Comparison of ENCODE assay signal across 8 cellular contexts in genomic region chr19:41353466-41354342, GRCh38.
DNase-seq lines count a peak whose midpoint lies in the region; ATAC-seq lines count a peak whose summit lies in the region.

TGFB1 (minus strand) TSS chr19:41353922; CDS start chr19:41353044, 878 bp downstream.

- ATAC-seq in GM18498 (IDR thresholded peaks at IDR 0.05; ENCODE audit: unreplicated experiment) (peak; percentile 49), HG02943 (IDR thresholded peaks at IDR 0.05; ENCODE audit: low read depth, unreplicated experiment) (peak; percentile 36)

- peak; percentile 58 for DNase-seq in NK-92 (lab: John Stamatoyannopoulos, UW; ENCODE audit: unreplicated experiment)
- peak; percentile 90 to 95 for DNase-seq in activated CD8-positive, alpha-beta memory T cell treated with anti-CD3 and anti-CD28 coated beads for 1 hour (ENCODE audit: extremely low read depth in 1 of 2, low read depth in 1 of 2)
- DNase-seq in effector CD8-positive, alpha-beta T cell (lab: John Stamatoyannopoulos, UW), result peak; percentile 92
- DNase-seq in medulla oblongata (ENCODE audit: extremely low spot score), result peak; percentile 83
- peak; percentile 88 to 97 (median 94) for DNase-seq in stimulated activated CD4-positive, alpha-beta T cell treated with anti-CD3 and anti-CD28 coated beads, TNF-alpha, amount 100 ng/mL, for 4 hours (ENCODE audit: low read depth in 3 of 3)
- no peak for DNase-seq in cortex of kidney (lab: John Stamatoyannopoulos, UW)
